ENCODE assay signal across 16 cellular contexts in the genomic region with DNA sequence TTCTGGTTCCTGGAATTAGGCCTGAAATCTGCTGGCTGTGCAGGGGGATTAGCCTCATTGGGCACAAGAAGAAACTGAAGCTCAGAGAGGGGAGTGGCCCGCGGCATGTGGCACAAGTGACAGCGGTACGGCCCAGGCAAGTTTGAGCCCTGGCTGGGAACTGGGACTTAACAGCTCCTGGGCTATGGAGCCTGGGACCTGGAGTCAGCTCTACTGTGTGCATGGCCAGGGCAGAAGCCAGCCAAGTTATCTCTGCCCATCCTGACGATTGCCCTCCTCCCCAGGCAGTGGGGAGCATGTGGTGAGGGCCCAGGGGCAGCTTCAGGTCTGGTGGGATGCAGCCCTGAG.
DNase-seq lines count a peak whose midpoint lies in the region; ATAC-seq, FAIRE-seq and TF ChIP-seq lines count a peak whose summit lies in the region.
"Had no signal": no experiment of that assay in that cellular context is flagged by ENCODE, and none has a peak within 500 bp of the region (broad histone marks: within the 10 kb centered on the region; RNA-seq: fewer than 3 reads in every experiment).

No MANE protein-coding gene starts in this region.

- H3K36me3 Mint-ChIP-seq in chondrocyte (ENCODE audit: low read depth): no peaks in the 10 kb centered on the region
- H3K36me3 Mint-ChIP-seq: CD8-positive, alpha-beta T cell had no signal

- WGBS in right lobe of liver (ENCODE audit: insufficient coverage, low coverage, low lambda C conversion rate, missing lambda C conversion rate): no CpG with 5 or more reads among the region's 5 CpGs

- no peak overlapping the region for H3K4me3 Mint-ChIP-seq in chondrocyte (ENCODE audit: unreplicated experiment)
- H3K4me3 Mint-ChIP-seq: B cell; CD8-positive, alpha-beta T cell; HFFc6 had no signal

- no peak for FAIRE-seq in frontal cortex (lab: Jason Lieb, UNC)

- no peak overlapping the region for H3K27ac Mint-ChIP-seq in chondrocyte (ENCODE audit: unreplicated experiment)
- H3K27ac Mint-ChIP-seq: B cell; CD8-positive, alpha-beta T cell; HFFc6 had no signal

- H3K36me3 ChIP-seq in right lobe of liver (no peaks in the 10 kb centered on the region), osteoblast (ENCODE audit: insufficient read depth, low read length) (no peaks in the 10 kb centered on the region)
- H3K36me3 ChIP-seq: BLaER1 treated with 17β-estradiol and CSF1 and Interleukin-3, amounts not matched to agents 10 nM and 100 nM had no signal

- DNase-seq in chondrocyte (ENCODE audit: low spot score) (peak; percentile 75), right lobe of liver (no peak), osteoblast (ENCODE audit: insufficient read length, low spot score, missing footprints) (peak; percentile 63), substantia nigra (lab: John Stamatoyannopoulos, UW) (no peak), activated T-cell treated with anti-CD3 and anti-CD28 coated beads for 4 hours (no peak), frontal cortex (ENCODE audit: low spot score in 2 of 2) (no peak)
- DNase-seq: Calu3; CD8-positive, alpha-beta T cell; DMS79 treated with DMSO at 0.1 percent for 48 hours; GF-D8; GOT3; H7; HFFc6 had no signal

- H3K4me1 Mint-ChIP-seq in chondrocyte (ENCODE audit: low read depth): peaks cover 35% of the 10 kb centered on the region

- no peak overlapping the region for H2AFZ ChIP-seq in osteoblast (ENCODE audit: low read length)

- no peaks in the 10 kb centered on the region for H3K27me3 Mint-ChIP-seq in chondrocyte (ENCODE audit: low read depth)

- H3K27me3 ChIP-seq in right lobe of liver (no peaks in the 10 kb centered on the region), osteoblast (ENCODE audit: insufficient read depth, low read length) (no peaks in the 10 kb centered on the region)

- TF ChIP-seq POLR2A in right lobe of liver (IDR thresholded peaks at IDR 0.05): no peak

- H3K4me1 ChIP-seq in right lobe of liver (peaks cover 0 to 21% (median 10%) of the 10 kb centered on the region in 4 donors), osteoblast (ENCODE audit: insufficient read depth, low read length) (peaks cover 37% of the 10 kb centered on the region)

- no peaks in the 10 kb centered on the region for H3K9me3 ChIP-seq in right lobe of liver
- peaks cover 2% of the 10 kb centered on the region for H3K9me3 ChIP-seq in osteoblast (ENCODE audit: low read depth, low read length)

- H3K27ac ChIP-seq in right lobe of liver (peak overlapping the region in 1 of 3 donors; percentile 30), osteoblast (ENCODE audit: low read depth, low read length) (no peak overlapping the region), substantia nigra (ENCODE audit: low read depth, low read length, poor library complexity, severe bottlenecking) (no peak overlapping the region)
- H3K27ac ChIP-seq: BLaER1 treated with 17β-estradiol and CSF1 and Interleukin-3, amounts not matched to agents 10 nM and 100 nM had no signal

- intact Hi-C loops in right lobe of liver (cut with DNase I): loop anchor here (5.0 to 10.0 kb wide), 2 partner anchors 56 to 58 kb away; no protein-coding TSS in a partner anchor

- peaks cover 3% of the 10 kb centered on the region for H4K20me1 ChIP-seq in osteoblast (ENCODE audit: insufficient read depth, low read length)

- peaks cover 4% of the 10 kb centered on the region for H3K9me3 Mint-ChIP-seq in chondrocyte (ENCODE audit: low read depth)
- H3K9me3 Mint-ChIP-seq: CD8-positive, alpha-beta T cell; HFFc6 had no signal

- H3K79me2 ChIP-seq in osteoblast (ENCODE audit: insufficient read depth, low read length): no peaks in the 10 kb centered on the region

- ATAC-seq in right lobe of liver: peak; percentile 1 to 33 (median 2)
- ATAC-seq: CD8-positive, alpha-beta T cell; HCT116 had no signal

- H3K4me3 ChIP-seq in right lobe of liver (no peak overlapping the region), osteoblast (ENCODE audit: insufficient read depth, low read length) (no peak overlapping the region)
- H3K4me3 ChIP-seq: BLaER1 treated with 17β-estradiol and CSF1 and Interleukin-3, amounts not matched to agents 10 nM and 100 nM had no signal

- TF ChIP-seq CTCF in chondrocyte (IDR thresholded peaks at IDR 0.05) (no peak), right lobe of liver (IDR thresholded peaks at IDR 0.05) (no peak), osteoblast (IDR thresholded peaks at IDR 0.05; ENCODE audit: extremely low read depth, low read depth, low read length) (no peak)

- no peak overlapping the region for H3K4me2 ChIP-seq in osteoblast (ENCODE audit: insufficient read depth, low read length)

Comparison
In these comparisons a context has a peak if more than half of its experiments do, and no peak if none do; other contexts are left out.
1. DNase-seq: peak in chondrocyte (single experiment) and osteoblast (single experiment); none in right lobe of liver (0 of 3), substantia nigra (0 of 49), activated T-cell treated with anti-CD3 and anti-CD28 coated beads for 4 hours (single experiment) and frontal cortex (0 of 2).